In genomic region chr10:32007026-32007425, GRCh38 we compare ENCODE assay signal across 22 cellular contexts.
"Had no signal": no experiment of that assay in that cellular context is flagged by ENCODE, and none has a peak within 500 bp of the region (broad histone marks: within the 10 kb centered on the region; RNA-seq: fewer than 3 reads in every experiment).

No MANE protein-coding gene starts in this region.

- H3K27ac Mint-ChIP-seq: activated naive CD8-positive, alpha-beta T cell; stimulated activated naive B cell treated with anti-CD40 and anti-IgM and Interleukin-4, amounts not matched to agents 10 μg/mL and 1 μg/mL and 100 μg/mL, for 72 hours; type B pancreatic cell had no signal

- ATAC-seq: effector memory CD8-positive, alpha-beta T cell; stimulated activated naive B cell treated with anti-CD40 and anti-IgM and Interleukin-4, amounts not matched to agents 10 μg/mL and 1 μg/mL and 100 μg/mL, for 72 hours had no signal

- H3K4me2 ChIP-seq: smooth muscle cell had no signal

- H3K4me3 Mint-ChIP-seq: activated naive CD8-positive, alpha-beta T cell; effector memory CD8-positive, alpha-beta T cell; neural crest cell; stimulated activated naive B cell treated with anti-CD40 and anti-IgM and Interleukin-4, amounts not matched to agents 10 μg/mL and 1 μg/mL and 100 μg/mL, for 72 hours; type B pancreatic cell had no signal

- H3K4me3 ChIP-seq: colonic mucosa, dorsolateral prefrontal cortex, esophagus muscularis mucosa, sigmoid colon, smooth muscle cell, thoracic aorta, vagina had no signal

- H3K4me1 ChIP-seq: colonic mucosa, vagina had no signal

- H3K36me3 ChIP-seq: thoracic aorta had no signal

- DNase-seq: activated gamma-delta T cell treated with Interleukin-2 at 50 U/mL for 16 hours; amniotic stem cell; colonic mucosa; dorsolateral prefrontal cortex; effector memory CD8-positive, alpha-beta T cell; head of caudate nucleus; hypothalamus; occipital lobe; posterior cingulate gyrus; sigmoid colon; stimulated activated CD4-positive, alpha-beta T cell treated with anti-CD3 and anti-CD28 coated beads, Interleukin-15, amount 100 ng/mL, for 24 hours; stimulated activated naive B cell treated with anti-CD40 and anti-IgM and Interleukin-4, amounts not matched to agents 10 μg/mL and 1 μg/mL and 100 μg/mL, for 72 hours had no signal

- FAIRE-seq: bronchial epithelial cell, frontal cortex, islet of Langerhans had no signal

- H3K27me3 Mint-ChIP-seq: activated naive CD8-positive, alpha-beta T cell; effector memory CD8-positive, alpha-beta T cell; stimulated activated naive B cell treated with anti-CD40 and anti-IgM and Interleukin-4, amounts not matched to agents 10 μg/mL and 1 μg/mL and 100 μg/mL, for 72 hours; type B pancreatic cell had no signal

- H3K27me3 ChIP-seq: colonic mucosa, dorsolateral prefrontal cortex, esophagus muscularis mucosa, sigmoid colon, vagina had no signal

- H3K9me3 Mint-ChIP-seq: effector memory CD8-positive, alpha-beta T cell; neural crest cell; stimulated activated naive B cell treated with anti-CD40 and anti-IgM and Interleukin-4, amounts not matched to agents 10 μg/mL and 1 μg/mL and 100 μg/mL, for 72 hours; type B pancreatic cell had no signal

- H3K27ac ChIP-seq: colonic mucosa, dorsolateral prefrontal cortex, esophagus muscularis mucosa, sigmoid colon, thoracic aorta, vagina had no signal

- H3K9me3 ChIP-seq: colonic mucosa, esophagus muscularis mucosa, sigmoid colon, thoracic aorta, vagina had no signal
